Comparison of ENCODE assay signal across 1 cellular context in the genomic region with DNA sequence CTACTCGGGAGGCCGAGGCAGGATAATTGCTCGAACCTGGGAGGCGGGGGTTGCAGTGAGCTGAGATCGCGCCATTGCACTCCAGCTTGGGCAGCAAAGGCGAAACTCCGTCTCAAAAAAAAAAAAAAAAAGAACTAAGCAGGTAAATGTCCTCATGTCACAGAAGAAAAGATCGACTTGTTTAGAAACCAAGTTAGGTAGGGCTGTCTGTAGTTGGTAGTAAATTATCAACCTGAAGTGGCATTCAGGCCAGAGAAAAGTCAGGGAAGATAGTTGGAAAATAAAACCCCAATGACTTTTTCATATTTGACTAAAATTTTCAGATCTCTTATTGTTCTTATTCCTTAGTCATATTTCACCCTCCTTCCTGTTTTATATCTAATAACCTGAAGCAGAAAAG.
TF ChIP-seq lines count a peak whose summit lies in the region.

No MANE protein-coding gene starts in this region.

TF ChIP-seq in GM12891, 5 proteins besides CTCF, POLR2A, EP300 and RAD21:
- TF ChIP-seq TAF1 (IDR thresholded peaks at IDR 0.05; ENCODE audit: low read depth, low read length) (no peak), PAX5 (IDR thresholded peaks at IDR 0.05; ENCODE audit: insufficient read depth, low read length, severe bottlenecking) (no peak), SPI1 (IDR thresholded peaks at IDR 0.05; ENCODE audit: low read depth, low read length) (no peak), POU2F2 (IDR thresholded peaks at IDR 0.05; ENCODE audit: low read depth, low read length) (no peak), POLR2AphosphoS5 (IDR thresholded peaks at IDR 0.05; ENCODE audit: low read depth, low read length) (no peak)
